In the genomic region with DNA sequence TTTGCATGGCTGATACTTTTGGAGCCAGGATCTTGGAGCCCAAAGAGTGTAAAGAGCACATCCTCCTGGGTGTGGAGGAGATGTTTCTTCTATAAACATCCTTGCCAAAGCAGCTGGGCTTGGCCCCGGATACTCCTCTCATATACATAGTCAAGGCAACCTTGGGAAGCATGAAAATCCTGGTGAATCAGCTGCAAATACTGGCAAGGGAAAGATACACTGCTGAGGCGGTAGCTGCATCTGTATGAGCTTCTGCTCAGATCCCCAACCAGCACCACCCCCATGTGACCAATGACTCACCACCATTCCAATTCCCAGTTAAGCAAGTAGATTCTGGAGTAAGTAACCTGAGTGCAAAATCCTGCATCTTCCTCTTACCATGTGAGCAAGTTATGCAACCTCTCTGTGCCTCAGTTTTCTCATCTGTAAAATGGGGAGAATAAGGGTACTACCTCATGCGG, we compare ENCODE assay signal across 11 cellular contexts.
DNase-seq lines count a peak whose midpoint lies in the region; ATAC-seq and TF ChIP-seq lines count a peak whose summit lies in the region.
"Had no signal": no experiment of that assay in that cellular context is flagged by ENCODE, and none has a peak within 500 bp of the region (broad histone marks: within the 10 kb centered on the region; RNA-seq: fewer than 3 reads in every experiment).

No MANE protein-coding gene starts in this region.

- H2BK20ac ChIP-seq in IMR-90 (ENCODE audit: low read depth, low read length), result no peak overlapping the region

- POLR2A ChIA-PET in IMR-90 (lab: Charles Lee; ENCODE audit: unreplicated experiment) (no interaction called here), HEK293T (lab: Yijun Ruan, JAX) (no interaction called here)

- no peak for TF ChIP-seq CTCF in IMR-90 (conservative IDR thresholded peaks at IDR 0.05; ENCODE audit: low read depth, low read length)
- TF ChIP-seq CTCF in epithelial cell of esophagus (IDR thresholded peaks at IDR 0.05; ENCODE audit: insufficient read depth, low read depth, low read length, missing control alignments), result no peak
- no peak for TF ChIP-seq CTCF in gastroesophageal sphincter (IDR thresholded peaks at IDR 0.05)

- H3K9ac ChIP-seq in IMR-90 (ENCODE audit: low read depth, low read length), result no peak overlapping the region
- H3K9ac ChIP-seq: KMS-11 had no signal

- dilution Hi-C loops in IMR-90 (cut with HindIII; ENCODE audit: low sequenced_read_pairs, unreplicated experiment), result no loop called here

- in situ Hi-C loops in IMR-90 (cut with MboI; ENCODE audit: low sequenced_read_pairs), result no loop called here

- H2AK5ac ChIP-seq in IMR-90 (ENCODE audit: low read depth, low read length), result no peak overlapping the region

- H3K27ac ChIP-seq in IMR-90 (ENCODE audit: insufficient read depth, low read length) (no peak overlapping the region), gastroesophageal sphincter (no peak overlapping the region)
- H3K27ac ChIP-seq: KMS-11, WERI-Rb-1 had no signal

- intact Hi-C loops in IMR-90 (cut with micrococcal nuclease), result no loop called here

- peak; percentile 25 for DNase-seq in A172 (ENCODE audit: low spot score)
- peak; percentile 63 for DNase-seq in IMR-90
- DNase-seq in epithelial cell of esophagus (ENCODE audit: low read depth), result peak; percentile 5
- peak; percentile 6 for DNase-seq in medulla oblongata (ENCODE audit: extremely low spot score)
- no peak for DNase-seq in stimulated activated naive CD4-positive, alpha-beta T cell (lab: John Stamatoyannopoulos, UW)
- DNase-seq in HEK293T (ENCODE audit: extremely low spot score), result no peak
- DNase-seq: activated T-cell treated with anti-CD3 and anti-CD28 coated beads, Interleukin-2, amount 50 U/mL, for 1 hour; WERI-Rb-1 had no signal

- no peak overlapping the region for H2BK120ac ChIP-seq in IMR-90 (ENCODE audit: low read depth, low read length)

- ATAC-seq in IMR-90 (ENCODE audit: low read depth) (peak; percentile 17; the same call in 1 of the 2 replicates), gastroesophageal sphincter (no peak), HG02970 (IDR thresholded peaks at IDR 0.05; ENCODE audit: low FRiP score, unreplicated experiment) (no peak)

- no peak for TF ChIP-seq EP300 in gastroesophageal sphincter (IDR thresholded peaks at IDR 0.05)

- WGBS in IMR-90 (ENCODE audit: extremely low coverage in 2 of 2, insufficient read length in 1 of 2), 2 experiments, result no CpG with 5 or more reads among the region's 3 CpGs
- WGBS in gastroesophageal sphincter (ENCODE audit: low coverage in 1 of 2), 2 donors, result 21 to 60% methylated on average over 2 to 3 of the region's 3 CpGs

- no peak overlapping the region for H2AFZ ChIP-seq in IMR-90 (replicated peaks; ENCODE audit: low read length, poor library complexity)

- TF ChIP-seq POLR2A in IMR-90 (IDR thresholded peaks at IDR 0.05; ENCODE audit: low read depth, low read length) (no peak), gastroesophageal sphincter (IDR thresholded peaks at IDR 0.05) (no peak)

- no peak overlapping the region for H3K14ac ChIP-seq in IMR-90 (replicated peaks; ENCODE audit: low read depth, low read length)

- no peak overlapping the region for H3K4me3 ChIP-seq in IMR-90 (ENCODE audit: insufficient read depth, low read depth, low read length)
- no peak overlapping the region for H3K4me3 ChIP-seq in epithelial cell of esophagus (ENCODE audit: low read length)
- no peak overlapping the region for H3K4me3 ChIP-seq in gastroesophageal sphincter

- H3K9me1 ChIP-seq in IMR-90 (ENCODE audit: insufficient read depth, low read length), result no peaks in the 10 kb centered on the region

- no peak overlapping the region for H3K4me2 ChIP-seq in IMR-90 (ENCODE audit: low read depth, low read length)
- H3K4me2 ChIP-seq: KMS-11 had no signal

- H3K36me3 ChIP-seq in IMR-90 (ENCODE audit: control insufficient read depth, insufficient read depth, low read length) (no peaks in the 10 kb centered on the region), gastroesophageal sphincter (no peaks in the 10 kb centered on the region)
- H3K36me3 ChIP-seq: WERI-Rb-1 had no signal

- H3K9me3 ChIP-seq in IMR-90 (ENCODE audit: control insufficient read depth, insufficient read depth, low read length) (no peaks in the 10 kb centered on the region), gastroesophageal sphincter (no peaks in the 10 kb centered on the region)

- no peak overlapping the region for H3K23ac ChIP-seq in IMR-90 (ENCODE audit: low read depth, low read length)

- H2AK9ac ChIP-seq in IMR-90 (replicated peaks; ENCODE audit: low read depth, low read length, poor library complexity), result no peak overlapping the region

- TF ChIP-seq RAD21 in IMR-90 (IDR thresholded peaks at IDR 0.05; ENCODE audit: low read length), result no peak

- no peaks in the 10 kb centered on the region for H4K20me1 ChIP-seq in IMR-90 (ENCODE audit: insufficient read depth, low read length)

- H3K27me3 ChIP-seq in IMR-90 (ENCODE audit: control insufficient read depth, insufficient read depth, low read length) (no peaks in the 10 kb centered on the region; the same call in 1 of the 2 replicates), gastroesophageal sphincter (peaks cover 5% of the 10 kb centered on the region)

- no peak overlapping the region for H4K91ac ChIP-seq in IMR-90 (ENCODE audit: insufficient read depth, low read depth, low read length)

- CTCF ChIA-PET in IMR-90 (lab: Yijun Ruan, JAX), result no interaction called here
- CTCF ChIA-PET in HEK293T (lab: Yijun Ruan, JAX), result no interaction called here

- H3K56ac ChIP-seq in IMR-90 (ENCODE audit: extremely low read depth, insufficient read depth, low read length), result no peak overlapping the region

- H3K18ac ChIP-seq in IMR-90 (ENCODE audit: low read depth, low read length), result no peak overlapping the region

- no peaks in the 10 kb centered on the region for H3K79me1 ChIP-seq in IMR-90 (ENCODE audit: low read depth in 1 of 2, low read length in 2 of 2)

- H2BK15ac ChIP-seq in IMR-90 (ENCODE audit: low read depth, low read length), result no peak overlapping the region

- no peak overlapping the region for H2BK5ac ChIP-seq in IMR-90 (ENCODE audit: low read depth, low read length, poor library complexity, severe bottlenecking)

- BruUV-seq in IMR-90 (replicated peaks; lab: Mats Ljungman, UMichigan), result no TSS peak

- no peaks in the 10 kb centered on the region for H3K4me1 ChIP-seq in IMR-90 (ENCODE audit: control insufficient read depth, insufficient read depth, low read length)
- peaks cover 0 to 16% (median 4%) of the 10 kb centered on the region in 3 donors for H3K4me1 ChIP-seq in gastroesophageal sphincter

- H3K4ac ChIP-seq in IMR-90 (ENCODE audit: low read depth, low read length), result no peak overlapping the region

- H4K5ac ChIP-seq in IMR-90 (ENCODE audit: low read depth, low read length), result no peak overlapping the region

- H4K8ac ChIP-seq in IMR-90 (ENCODE audit: low read depth in 2 of 2, low read length in 2 of 2), result no peak overlapping the region

TF ChIP-seq in IMR-90, 13 proteins besides CTCF, POLR2A, EP300 and RAD21:
- TF ChIP-seq USF2 (IDR thresholded peaks at IDR 0.05; ENCODE audit: low read depth, low read length), result peak; percentile 78
- no peak for TF ChIP-seq RFX5 (IDR thresholded peaks at IDR 0.05; ENCODE audit: low read depth, low read length)

TF ChIP-seq in HEK293T, 16 proteins besides CTCF, POLR2A, EP300 and RAD21:
- no peak for TF ChIP-seq SUZ12 (IDR thresholded peaks at IDR 0.05)
- no peak for TF ChIP-seq FOXK2 (IDR thresholded peaks at IDR 0.05)
- no peak for TF ChIP-seq BHLHE40 (IDR thresholded peaks at IDR 0.05; ENCODE audit: borderline replicate concordance)
- TF ChIP-seq ELF4 (IDR thresholded peaks at IDR 0.05), result no peak
- TF ChIP-seq FOXA1 (IDR thresholded peaks at IDR 0.05), result no peak
- no peak for TF ChIP-seq TARDBP (IDR thresholded peaks at IDR 0.05)
- TF ChIP-seq ARNT (IDR thresholded peaks at IDR 0.05), result no peak
- no peak for TF ChIP-seq PKNOX1 (IDR thresholded peaks at IDR 0.05)
- TF ChIP-seq ZNF384 (IDR thresholded peaks at IDR 0.05), result no peak

Comparison
In these comparisons a context has a peak if more than half of its experiments do, and no peak if none do; other contexts are left out.
1. DNase-seq: peak in A172 (single experiment), IMR-90 (single experiment), epithelial cell of esophagus (single experiment) and medulla oblongata (single experiment); none in stimulated activated naive CD4-positive, alpha-beta T cell (0 of 6) and HEK293T (single experiment).